ENCODE assay signal across 13 cellular contexts in genomic region chr19:7450243-7451223, GRCh38. TPM values are rescaled to one million over a fixed set of nuclear protein-coding genes. Genes with fewer than 3 reads are reported as not detected.
DNase-seq lines count a peak whose midpoint lies in the region; ATAC-seq, FAIRE-seq and TF ChIP-seq lines count a peak whose summit lies in the region.
"Had no signal": no experiment of that assay in that cellular context is flagged by ENCODE, and none has a peak within 500 bp of the region (broad histone marks: within the 10 kb centered on the region; RNA-seq: fewer than 3 reads in every experiment).

No MANE protein-coding gene starts in this region.

- H3K9me3 ChIP-seq in MM.1S (replicated peaks; ENCODE audit: insufficient read depth, low read length): no peaks in the 10 kb centered on the region
- H3K9me3 ChIP-seq in keratinocyte (ENCODE audit: control insufficient read depth, low read depth, low read length): peaks cover 9% of the 10 kb centered on the region
- H3K9me3 ChIP-seq: spleen had no signal

- no peak overlapping the region for H2AFZ ChIP-seq in MM.1S (ENCODE audit: low read length)
- H2AFZ ChIP-seq in keratinocyte (ENCODE audit: control insufficient read depth, low read length): no peak overlapping the region

- H3K36me3 Mint-ChIP-seq in effector memory CD8-positive, alpha-beta T cell (ENCODE audit: insufficient read depth): peaks cover 74% of the 10 kb centered on the region

- peaks cover 17 to 26% of the 10 kb centered on the region in 2 donors for H3K4me1 Mint-ChIP-seq in effector memory CD8-positive, alpha-beta T cell (ENCODE audit: low read depth in 2 of 2)

- H3K4me1 ChIP-seq in MM.1S (ENCODE audit: low read length): no peaks in the 10 kb centered on the region
- H3K4me1 ChIP-seq in keratinocyte (ENCODE audit: control insufficient read depth, extremely low read depth, insufficient read depth, low read length): no peaks in the 10 kb centered on the region
- H3K4me1 ChIP-seq: spleen had no signal

- no peaks in the 10 kb centered on the region for H3K27me3 ChIP-seq in MM.1S (replicated peaks; ENCODE audit: insufficient read depth, low read length)
- H3K27me3 ChIP-seq in keratinocyte (ENCODE audit: control insufficient read depth, extremely low read depth, insufficient read depth, low read length): no peaks in the 10 kb centered on the region
- H3K27me3 ChIP-seq: spleen had no signal

- peaks cover 8% of the 10 kb centered on the region; the same call in 1 of the 2 replicates for H3K36me3 ChIP-seq in MM.1S (replicated peaks; ENCODE audit: insufficient read depth, low read length)
- H3K36me3 ChIP-seq in keratinocyte (ENCODE audit: control insufficient read depth in 2 of 2, extremely low read depth in 1 of 2, insufficient read depth in 2 of 2, low read length in 2 of 2): peaks cover 15 to 23% of the 10 kb centered on the region in 2 experiments

- H3K9me2 ChIP-seq in MM.1S (replicated peaks; ENCODE audit: insufficient read depth, low read length): no peaks in the 10 kb centered on the region

- ATAC-seq in GM21723 (IDR thresholded peaks at IDR 0.05; ENCODE audit: unreplicated experiment) (no peak), HG03521 (IDR thresholded peaks at IDR 0.05; ENCODE audit: unreplicated experiment) (no peak)
- no peak for ATAC-seq in effector memory CD8-positive, alpha-beta T cell (replicated peaks)

- FAIRE-seq in keratinocyte (lab: Jason Lieb, UNC): peak; percentile 100

- no peak overlapping the region for H3K4me3 ChIP-seq in AG09309 (ENCODE audit: control insufficient read depth, low read depth, low read length)
- H3K4me3 ChIP-seq in MM.1S (ENCODE audit: low read length): no peak overlapping the region
- H3K4me3 ChIP-seq in keratinocyte (ENCODE audit: control insufficient read depth in 2 of 3, extremely low read depth in 1 of 3, insufficient read depth in 2 of 3, low read depth in 1 of 3, low read length in 3 of 3): no peak overlapping the region
- H3K4me3 ChIP-seq: spleen had no signal

- H3K9me3 Mint-ChIP-seq in effector memory CD8-positive, alpha-beta T cell: no peaks in the 10 kb centered on the region

- no peak overlapping the region for H3K4me3 Mint-ChIP-seq in effector memory CD8-positive, alpha-beta T cell
- H3K4me3 Mint-ChIP-seq: T-helper 17 cell had no signal

- H3K9me1 ChIP-seq in keratinocyte (ENCODE audit: control insufficient read depth, extremely low read depth, insufficient read depth, low read length): no peaks in the 10 kb centered on the region

- H3K27me3 Mint-ChIP-seq in effector memory CD8-positive, alpha-beta T cell: no peaks in the 10 kb centered on the region
- H3K27me3 Mint-ChIP-seq: T-helper 17 cell had no signal

- dilution Hi-C loops in keratinocyte (cut with MboI; ENCODE audit: extremely low pct_ligation_motif_present, low sequenced_read_pairs): no loop called here

- H3K9ac ChIP-seq in MM.1S (ENCODE audit: low read length) (no peak overlapping the region), keratinocyte (ENCODE audit: control insufficient read depth, extremely low read depth, insufficient read depth, low read length) (no peak overlapping the region)

- 0 out of 2 replicates have a peak, but pooled peaks cover 8% of the 10 kb centered on the region for H3K79me2 ChIP-seq in MM.1S (ENCODE audit: low read length)
- peaks cover 19% of the 10 kb centered on the region for H3K79me2 ChIP-seq in keratinocyte (ENCODE audit: control insufficient read depth, insufficient read depth, low read length)

- H3K27ac Mint-ChIP-seq in effector memory CD8-positive, alpha-beta T cell: no peak overlapping the region

- no peaks in the 10 kb centered on the region for H3F3A ChIP-seq in MM.1S (ENCODE audit: insufficient read depth, low read length)

- H3K27ac ChIP-seq in MM.1S (ENCODE audit: low read length): no peak overlapping the region
- H3K27ac ChIP-seq in keratinocyte (ENCODE audit: control insufficient read depth, insufficient read depth, low read length): no peak overlapping the region
- H3K27ac ChIP-seq: C4-2B, spleen had no signal

- DNase-seq in AG09309 (ENCODE audit: low read depth) (peak; percentile 13), MM.1S (peak; percentile 64), dermis microvascular lymphatic vessel endothelial cell (ENCODE audit: low read depth in 2 of 2) (peak; percentile 17 to 42), keratinocyte (ENCODE audit: low read depth, low spot score) (peak; percentile 41)
- no peak for DNase-seq in effector memory CD8-positive, alpha-beta T cell
- DNase-seq in effector CD4-positive, alpha-beta T cell: no peak
- DNase-seq: NCI-H774; spleen; stimulated activated naive CD4-positive, alpha-beta T cell treated with Interleukin-2 at 50 U/mL for 16 hours; T-helper 17 cell had no signal

- no peaks in the 10 kb centered on the region for H4K20me1 ChIP-seq in MM.1S (ENCODE audit: insufficient read depth, low read length)
- H4K20me1 ChIP-seq in keratinocyte (ENCODE audit: control insufficient read depth, extremely low read depth, insufficient read depth, low read length): no peaks in the 10 kb centered on the region

- H3K4me2 ChIP-seq in MM.1S (ENCODE audit: low read depth, low read length) (no peak overlapping the region), keratinocyte (ENCODE audit: control insufficient read depth, extremely low read depth, insufficient read depth, low read depth, low read length) (no peak overlapping the region)

- TF ChIP-seq CTCF in AG09309 (IDR thresholded peaks at IDR 0.05; ENCODE audit: control insufficient read depth, insufficient read depth, low read depth, low read length, missing control alignments) (no peak), MM.1S (IDR thresholded peaks at IDR 0.05; ENCODE audit: low read length) (no peak), keratinocyte (optimal IDR thresholded peaks at IDR 0.05 in 1 of 3, IDR thresholded peaks at IDR 0.05 in 1 of 3, conservative IDR thresholded peaks at IDR 0.05 in 1 of 3; ENCODE audit: extremely low read depth in 1 of 3, insufficient read depth in 2 of 3, low read length in 3 of 3) (no peak)

RNA-seq across cellular contexts. Expression of gene PEX11G, which starts 38.3 kb away (rescaled TPM):
- total RNA-seq in dermis microvascular lymphatic vessel endothelial cell: 1.8 and 2.3 TPM in 2 replicates
- polyA plus RNA-seq in keratinocyte: 1.1 to 2.7 TPM (median 1.3 TPM) in 3 replicates
- 0.46 TPM for polyA plus RNA-seq in keratinocyte (2011; ENCODE audit: low read depth)
- 0.75 and 2.6 TPM in 2 replicates for polyA plus RNA-seq in keratinocyte (2011; cell fraction: cytosol; rRNA removed)
- 1.0 and 1.9 TPM in 2 replicates for polyA plus RNA-seq in keratinocyte (2011; cell fraction: nucleus; rRNA removed)
- 1.5 and 2.2 TPM in 2 replicates for polyA plus RNA-seq in keratinocyte (2012; ENCODE audit: low replicate concordance)
- polyA minus RNA-seq in keratinocyte: 0.45 to 3.2 TPM (median 0.99 TPM) in 3 replicates
- polyA minus RNA-seq in keratinocyte (2011; cell fraction: cytosol; rRNA and poly(A)+ RNA removed): 4.0 TPM
- 0.84 and 1.2 TPM in 2 replicates for polyA minus RNA-seq in keratinocyte (2011; cell fraction: nucleus; rRNA and poly(A)+ RNA removed)
- total RNA-seq: T-helper 17 cell had no signal

Comparison
In these comparisons a context has a peak if more than half of its experiments do, and no peak if none do; other contexts are left out.
1. DNase-seq: peak in AG09309 (single experiment), MM.1S (single experiment), dermis microvascular lymphatic vessel endothelial cell (2 of 2) and keratinocyte (single experiment); none in effector memory CD8-positive, alpha-beta T cell (0 of 3) and effector CD4-positive, alpha-beta T cell (single experiment).